Comparison of ENCODE assay signal across 18 cellular contexts in genomic region chr3:105417538-105418289, GRCh38. TPM values are rescaled to one million over a fixed set of nuclear protein-coding genes. Genes with fewer than 3 reads are reported as not detected.
DNase-seq lines count a peak whose midpoint lies in the region; ATAC-seq, FAIRE-seq and TF ChIP-seq lines count a peak whose summit lies in the region.
"Had no signal": no experiment of that assay in that cellular context is flagged by ENCODE, and none has a peak within 500 bp of the region (broad histone marks: within the 10 kb centered on the region; RNA-seq: fewer than 3 reads in every experiment).

No MANE protein-coding gene starts in this region.

- H3K27me3 ChIP-seq in naive thymus-derived CD4-positive, alpha-beta T cell (ENCODE audit: control insufficient read depth in 2 of 2, insufficient read depth in 2 of 2, low read length in 2 of 2), result no peaks in the 10 kb centered on the region
- H3K27me3 ChIP-seq: left lung had no signal

- peak; percentile 11 for DNase-seq in KBM-7
- DNase-seq in astrocyte of the spinal cord (ENCODE audit: low read depth, low spot score), result peak; percentile 37
- DNase-seq in nephron progenitor cell, result no peak
- no peak for DNase-seq in naive thymus-derived CD4-positive, alpha-beta T cell
- DNase-seq in D721Med (ENCODE audit: insufficient read length, low spot score), result no peak
- DNase-seq: activated CD4-positive, alpha-beta T cell treated with anti-CD3 and anti-CD28 coated beads for 4 hours; activated T-cell treated with anti-CD3 and anti-CD28 coated beads, Interleukin-2, amount 50 U/mL, for 4 hours; hippocampal formation; NCI-H446 treated with DMSO at 0.1 percent for 48 hours; stimulated activated CD4-positive, alpha-beta T cell treated with anti-CD3 and anti-CD28 coated beads, Interleukin-2, amount 100 ng/mL, for 24 hours had no signal

- no peak overlapping the region for H3K4me3 Mint-ChIP-seq in nephron progenitor cell
- no peak overlapping the region for H3K4me3 Mint-ChIP-seq in naive thymus-derived CD4-positive, alpha-beta T cell
- H3K4me3 Mint-ChIP-seq: activated T-cell treated with anti-CD3 and anti-CD28 coated beads, Interleukin-2, amount 50 U/mL, for 4 hours; T-helper 1 cell treated with Interleukin-12 subunit alpha and Interleukin-12 subunit beta and Interleukin-4 antibody, amounts not matched to agents 30 μg/mL and 1 μg/mL, for 36 hours had no signal

- CTCF ChIA-PET in naive thymus-derived CD4-positive, alpha-beta T cell (lab: Charles Lee), result no interaction called here

- POLR2A ChIA-PET in naive thymus-derived CD4-positive, alpha-beta T cell (lab: Charles Lee), result no interaction called here

- FAIRE-seq in D721Med (lab: Jason Lieb, UNC), result no peak
- FAIRE-seq: colon, GM12891 had no signal

- TF ChIP-seq CTCF in astrocyte of the spinal cord (IDR thresholded peaks at IDR 0.05; ENCODE audit: low read depth, low read length) (no peak), nephron progenitor cell (IDR thresholded peaks at IDR 0.05) (no peak), D721Med (IDR thresholded peaks at IDR 0.05; ENCODE audit: insufficient read depth, missing control alignments) (no peak)

- no peaks in the 10 kb centered on the region for H3K36me3 ChIP-seq in naive thymus-derived CD4-positive, alpha-beta T cell (ENCODE audit: control insufficient read depth in 2 of 3, insufficient read depth in 3 of 3, low read length in 3 of 3)
- H3K36me3 ChIP-seq: left lung had no signal

- no peak overlapping the region for H3K27ac ChIP-seq in naive thymus-derived CD4-positive, alpha-beta T cell (ENCODE audit: low read depth, low read length)
- H3K27ac ChIP-seq: left lung, RWPE1 had no signal

- H3K4me3 ChIP-seq in astrocyte of the spinal cord (ENCODE audit: low read depth, low read length), result no peak overlapping the region
- no peak overlapping the region for H3K4me3 ChIP-seq in naive thymus-derived CD4-positive, alpha-beta T cell (ENCODE audit: low read length)
- H3K4me3 ChIP-seq: left lung had no signal

- peaks cover 53% of the 10 kb centered on the region for H3K4me1 Mint-ChIP-seq in nephron progenitor cell
- H3K4me1 Mint-ChIP-seq in naive thymus-derived CD4-positive, alpha-beta T cell, result no peaks in the 10 kb centered on the region

- H3K9me3 Mint-ChIP-seq in nephron progenitor cell, result no peaks in the 10 kb centered on the region
- no peaks in the 10 kb centered on the region for H3K9me3 Mint-ChIP-seq in naive thymus-derived CD4-positive, alpha-beta T cell
- H3K9me3 Mint-ChIP-seq: activated T-cell treated with anti-CD3 and anti-CD28 coated beads, Interleukin-2, amount 50 U/mL, for 4 hours; T-helper 1 cell treated with Interleukin-12 subunit alpha and Interleukin-12 subunit beta and Interleukin-4 antibody, amounts not matched to agents 30 μg/mL and 1 μg/mL, for 36 hours had no signal

- H3K27ac Mint-ChIP-seq in nephron progenitor cell, result peak overlapping the region; percentile 40
- H3K27ac Mint-ChIP-seq in naive thymus-derived CD4-positive, alpha-beta T cell, result no peak overlapping the region
- H3K27ac Mint-ChIP-seq: T-helper 1 cell treated with Interleukin-12 subunit alpha and Interleukin-12 subunit beta and Interleukin-4 antibody, amounts not matched to agents 30 μg/mL and 1 μg/mL, for 36 hours had no signal

- H3K9me3 ChIP-seq in naive thymus-derived CD4-positive, alpha-beta T cell (ENCODE audit: control insufficient read depth in 2 of 3, low read length in 3 of 3), result no peaks in the 10 kb centered on the region
- H3K9me3 ChIP-seq: left lung had no signal

- H3K27me3 Mint-ChIP-seq in nephron progenitor cell (ENCODE audit: low read depth, poor library complexity), result no peaks in the 10 kb centered on the region
- H3K27me3 Mint-ChIP-seq in naive thymus-derived CD4-positive, alpha-beta T cell, result peaks cover 0 to 10% (median 3%) of the 10 kb centered on the region in 5 donors

- intact Hi-C loops in naive thymus-derived CD4-positive, alpha-beta T cell (cut with micrococcal nuclease), result no loop called here

- no peaks in the 10 kb centered on the region for H3K36me3 Mint-ChIP-seq in nephron progenitor cell (ENCODE audit: low read depth)
- no peaks in the 10 kb centered on the region for H3K36me3 Mint-ChIP-seq in naive thymus-derived CD4-positive, alpha-beta T cell

- H3K4me1 ChIP-seq in naive thymus-derived CD4-positive, alpha-beta T cell (ENCODE audit: control insufficient read depth in 2 of 2, insufficient read depth in 2 of 2, low read length in 2 of 2), result no peaks in the 10 kb centered on the region
- H3K4me1 ChIP-seq: left lung had no signal

- ATAC-seq in GM18868 (IDR thresholded peaks at IDR 0.05; ENCODE audit: unreplicated experiment) (peak; percentile 84), GM18861 (IDR thresholded peaks at IDR 0.05; ENCODE audit: unreplicated experiment) (no peak), GM21723 (IDR thresholded peaks at IDR 0.05; ENCODE audit: unreplicated experiment) (no peak)
- ATAC-seq in naive thymus-derived CD4-positive, alpha-beta T cell, result no peak
- ATAC-seq: activated T-cell treated with anti-CD3 and anti-CD28 coated beads, Interleukin-2, amount 50 U/mL, for 4 hours; left lung had no signal

- in situ Hi-C loops in KBM-7 (cut with MboI; ENCODE audit: low pct_unique_long_range_greater_than_20kb, low sequenced_read_pairs) (no loop called here), astrocyte of the spinal cord (cut with HindIII; ENCODE audit: low sequenced_read_pairs) (no loop called here)

RNA-seq across cellular contexts. Expression of gene ALCAM, which starts 51.0 kb away (rescaled TPM):
- total RNA-seq in naive thymus-derived CD4-positive, alpha-beta T cell, result 10 to 100 TPM in 1 of 5 experiments, 1 to 10 TPM in 4; 3.4 to 10.3 (median 4.4) TPM
- polyA plus RNA-seq in naive thymus-derived CD4-positive, alpha-beta T cell, result 1 to 10 TPM in 1 of 2 donors, under 1 TPM in 1; 0.94 to 1.2 TPM

Comparison
In these comparisons a context has a peak if more than half of its experiments do, and no peak if none do; other contexts are left out.
1. DNase-seq: peak in KBM-7 (single experiment) and astrocyte of the spinal cord (single experiment); none in nephron progenitor cell (single experiment), naive thymus-derived CD4-positive, alpha-beta T cell (0 of 9) and D721Med (single experiment).